In genomic region chr7:148722340-148723165, GRCh38 we compare ENCODE assay signal across 1 cellular context.
A peak's percentile ranks its signal among the peaks of the same experiment; 100 is the strongest.
TF ChIP-seq lines count a peak whose summit lies in the region.

No MANE protein-coding gene starts in this region.

TF ChIP-seq in HepG2, 621 proteins besides CTCF, POLR2A, EP300 and RAD21 (continued from another document and continues in another):
- TF ChIP-seq ZIK1 (CRISPR knock-in tag; IDR thresholded peaks at IDR 0.05; ENCODE audit: borderline replicate concordance, low read depth) = no peak
- TF ChIP-seq, protein P1, sequence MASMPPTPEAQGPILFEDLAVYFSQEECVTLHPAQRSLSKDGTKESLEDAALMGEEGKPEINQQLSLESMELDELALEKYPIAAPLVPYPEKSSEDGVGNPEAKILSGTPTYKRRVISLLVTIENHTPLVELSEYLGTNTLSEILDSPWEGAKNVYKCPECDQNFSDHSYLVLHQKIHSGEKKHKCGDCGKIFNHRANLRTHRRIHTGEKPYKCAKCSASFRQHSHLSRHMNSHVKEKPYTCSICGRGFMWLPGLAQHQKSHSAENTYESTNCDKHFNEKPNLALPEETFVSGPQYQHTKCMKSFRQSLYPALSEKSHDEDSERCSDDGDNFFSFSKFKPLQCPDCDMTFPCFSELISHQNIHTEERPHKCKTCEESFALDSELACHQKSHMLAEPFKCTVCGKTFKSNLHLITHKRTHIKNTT (CRISPR knock-in tag; IDR thresholded peaks at IDR 0.05) = no peak
- TF ChIP-seq SP2 (CRISPR knock-in tag; IDR thresholded peaks at IDR 0.05) = no peak
- 0 out of 2 replicates have a peak, but pooled peaks have one; percentile 30 for TF ChIP-seq ETV5 (CRISPR knock-in tag; IDR thresholded peaks at IDR 0.05; ENCODE audit: borderline replicate concordance)
- no peak for TF ChIP-seq RBAK (CRISPR knock-in tag; IDR thresholded peaks at IDR 0.05)
- TF ChIP-seq ZNF446 (CRISPR knock-in tag; IDR thresholded peaks at IDR 0.05) = no peak
- TF ChIP-seq, protein P2, sequence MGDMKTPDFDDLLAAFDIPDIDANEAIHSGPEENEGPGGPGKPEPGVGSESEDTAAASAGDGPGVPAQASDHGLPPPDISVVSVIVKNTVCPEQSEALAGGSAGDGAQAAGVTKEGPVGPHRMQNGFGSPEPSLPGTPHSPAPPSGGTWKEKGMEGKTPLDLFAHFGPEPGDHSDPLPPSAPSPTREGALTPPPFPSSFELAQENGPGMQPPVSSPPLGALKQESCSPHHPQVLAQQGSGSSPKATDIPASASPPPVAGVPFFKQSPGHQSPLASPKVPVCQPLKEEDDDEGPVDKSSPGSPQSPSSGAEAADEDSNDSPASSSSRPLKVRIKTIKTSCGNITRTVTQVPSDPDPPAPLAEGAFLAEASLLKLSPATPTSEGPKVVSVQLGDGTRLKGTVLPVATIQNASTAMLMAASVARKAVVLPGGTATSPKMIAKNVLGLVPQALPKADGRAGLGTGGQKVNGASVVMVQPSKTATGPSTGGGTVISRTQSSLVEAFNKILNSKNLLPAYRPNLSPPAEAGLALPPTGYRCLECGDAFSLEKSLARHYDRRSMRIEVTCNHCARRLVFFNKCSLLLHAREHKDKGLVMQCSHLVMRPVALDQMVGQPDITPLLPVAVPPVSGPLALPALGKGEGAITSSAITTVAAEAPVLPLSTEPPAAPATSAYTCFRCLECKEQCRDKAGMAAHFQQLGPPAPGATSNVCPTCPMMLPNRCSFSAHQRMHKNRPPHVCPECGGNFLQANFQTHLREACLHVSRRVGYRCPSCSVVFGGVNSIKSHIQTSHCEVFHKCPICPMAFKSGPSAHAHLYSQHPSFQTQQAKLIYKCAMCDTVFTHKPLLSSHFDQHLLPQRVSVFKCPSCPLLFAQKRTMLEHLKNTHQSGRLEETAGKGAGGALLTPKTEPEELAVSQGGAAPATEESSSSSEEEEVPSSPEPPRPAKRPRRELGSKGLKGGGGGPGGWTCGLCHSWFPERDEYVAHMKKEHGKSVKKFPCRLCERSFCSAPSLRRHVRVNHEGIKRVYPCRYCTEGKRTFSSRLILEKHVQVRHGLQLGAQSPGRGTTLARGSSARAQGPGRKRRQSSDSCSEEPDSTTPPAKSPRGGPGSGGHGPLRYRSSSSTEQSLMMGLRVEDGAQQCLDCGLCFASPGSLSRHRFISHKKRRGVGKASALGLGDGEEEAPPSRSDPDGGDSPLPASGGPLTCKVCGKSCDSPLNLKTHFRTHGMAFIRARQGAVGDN (CRISPR knock-in tag; IDR thresholded peaks at IDR 0.05) = peak; percentile 35
- TF ChIP-seq ZNF788 (CRISPR knock-in tag; IDR thresholded peaks at IDR 0.05; ENCODE audit: borderline replicate concordance) = 0 out of 2 replicates have a peak, but pooled peaks have one; percentile 23
- TF ChIP-seq HNF4A (CRISPR knock-in tag; IDR thresholded peaks at IDR 0.05) = peak; percentile 11; the same call in 1 of the 2 replicates
- TF ChIP-seq ARID5B (CRISPR knock-in tag; IDR thresholded peaks at IDR 0.05) = peak; percentile 39
- TF ChIP-seq YEATS2 (CRISPR knock-in tag; IDR thresholded peaks at IDR 0.05; ENCODE audit: borderline replicate concordance) = no peak
- no peak for TF ChIP-seq PPARG (CRISPR knock-in tag; conservative IDR thresholded peaks at IDR 0.05)
- TF ChIP-seq, protein P3, sequence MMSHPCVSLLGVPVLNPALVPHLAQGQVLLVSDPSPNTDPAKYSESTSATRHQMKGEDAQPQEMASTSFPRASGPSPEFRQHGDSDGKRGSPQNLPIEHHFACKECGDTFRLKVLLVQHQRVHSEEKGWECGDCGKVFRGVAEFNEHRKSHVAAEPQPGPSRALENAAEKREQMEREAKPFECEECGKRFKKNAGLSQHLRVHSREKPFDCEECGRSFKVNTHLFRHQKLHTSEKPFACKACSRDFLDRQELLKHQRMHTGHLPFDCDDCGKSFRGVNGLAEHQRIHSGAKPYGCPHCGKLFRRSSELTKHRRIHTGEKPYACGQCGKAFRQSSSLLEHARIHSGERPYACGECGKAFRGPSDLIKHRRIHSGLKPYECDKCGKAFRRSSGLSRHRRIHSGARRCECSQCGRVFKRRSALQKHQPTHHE (CRISPR knock-in tag; IDR thresholded peaks at IDR 0.05; ENCODE audit: borderline replicate concordance) = no peak
- no peak for TF ChIP-seq RARG (CRISPR knock-in tag; IDR thresholded peaks at IDR 0.05; ENCODE audit: low read depth)
- no peak for TF ChIP-seq ZMAT3 (CRISPR knock-in tag; conservative IDR thresholded peaks at IDR 0.05)
- TF ChIP-seq NFYC (CRISPR knock-in tag; IDR thresholded peaks at IDR 0.05) = no peak
- TF ChIP-seq FOSL1 (CRISPR knock-in tag; IDR thresholded peaks at IDR 0.05; ENCODE audit: borderline replicate concordance) = no peak
- no peak for TF ChIP-seq SIX4 (CRISPR knock-in tag; IDR thresholded peaks at IDR 0.05)
- no peak for TF ChIP-seq PAF1 (CRISPR knock-in tag; IDR thresholded peaks at IDR 0.05)
- TF ChIP-seq PHF8 (CRISPR knock-in tag; IDR thresholded peaks at IDR 0.05) = no peak
- no peak for TF ChIP-seq SRSF1 (optimal IDR thresholded peaks at IDR 0.05; ENCODE audit: low read depth, low read length)
- no peak for TF ChIP-seq ZNF660 (CRISPR knock-in tag; IDR thresholded peaks at IDR 0.05; ENCODE audit: borderline replicate concordance, low read depth)
- TF ChIP-seq NCOA2 (CRISPR knock-in tag; IDR thresholded peaks at IDR 0.05) = 0 out of 2 replicates have a peak, but pooled peaks have one; percentile 21
- TF ChIP-seq HOXA9 (CRISPR knock-in tag; IDR thresholded peaks at IDR 0.05; ENCODE audit: borderline replicate concordance) = no peak
- no peak for TF ChIP-seq ZNF557 (CRISPR knock-in tag; IDR thresholded peaks at IDR 0.05)
- peak; percentile 21; the same call in 1 of the 2 replicates for TF ChIP-seq NR2F6 (IDR thresholded peaks at IDR 0.05)
- TF ChIP-seq NR2F6 (CRISPR knock-in tag; IDR thresholded peaks at IDR 0.05) = peak; percentile 20; the same call in 1 of the 2 replicates
- TF ChIP-seq KDM2A (CRISPR knock-in tag; IDR thresholded peaks at IDR 0.05; ENCODE audit: borderline replicate concordance, low read depth) = no peak
- no peak for TF ChIP-seq SOX6 (IDR thresholded peaks at IDR 0.05)
- peak; percentile 38; the same call in 1 of the 2 replicates for TF ChIP-seq SOX6 (CRISPR knock-in tag; IDR thresholded peaks at IDR 0.05)
- no peak for TF ChIP-seq THAP8 (CRISPR knock-in tag; IDR thresholded peaks at IDR 0.05; ENCODE audit: borderline replicate concordance)
- TF ChIP-seq ATRX (CRISPR knock-in tag; IDR thresholded peaks at IDR 0.05; ENCODE audit: borderline replicate concordance) = no peak
- TF ChIP-seq ZNF605 (CRISPR knock-in tag; IDR thresholded peaks at IDR 0.05) = peak; percentile 40; the same call in 1 of the 2 replicates
- TF ChIP-seq NCOA5 (CRISPR knock-in tag; IDR thresholded peaks at IDR 0.05) = no peak
- no peak for TF ChIP-seq ZNF747 (CRISPR knock-in tag; IDR thresholded peaks at IDR 0.05; ENCODE audit: borderline replicate concordance)
- TF ChIP-seq SSRP1 (CRISPR knock-in tag; IDR thresholded peaks at IDR 0.05) = 0 out of 2 replicates have a peak, but pooled peaks have one; percentile 41
- no peak for TF ChIP-seq TCF12 (IDR thresholded peaks at IDR 0.05)
- no peak for TF ChIP-seq TCF12 (CRISPR knock-in tag; IDR thresholded peaks at IDR 0.05)
- TF ChIP-seq ZNF160 (CRISPR knock-in tag; IDR thresholded peaks at IDR 0.05) = no peak
- no peak for TF ChIP-seq ZNF792 (CRISPR knock-in tag; IDR thresholded peaks at IDR 0.05)
- TF ChIP-seq ZNF547 (CRISPR knock-in tag; IDR thresholded peaks at IDR 0.05) = no peak
- no peak for TF ChIP-seq MBD4 (IDR thresholded peaks at IDR 0.05; ENCODE audit: borderline replicate concordance, low read length)
- TF ChIP-seq, protein P4, sequence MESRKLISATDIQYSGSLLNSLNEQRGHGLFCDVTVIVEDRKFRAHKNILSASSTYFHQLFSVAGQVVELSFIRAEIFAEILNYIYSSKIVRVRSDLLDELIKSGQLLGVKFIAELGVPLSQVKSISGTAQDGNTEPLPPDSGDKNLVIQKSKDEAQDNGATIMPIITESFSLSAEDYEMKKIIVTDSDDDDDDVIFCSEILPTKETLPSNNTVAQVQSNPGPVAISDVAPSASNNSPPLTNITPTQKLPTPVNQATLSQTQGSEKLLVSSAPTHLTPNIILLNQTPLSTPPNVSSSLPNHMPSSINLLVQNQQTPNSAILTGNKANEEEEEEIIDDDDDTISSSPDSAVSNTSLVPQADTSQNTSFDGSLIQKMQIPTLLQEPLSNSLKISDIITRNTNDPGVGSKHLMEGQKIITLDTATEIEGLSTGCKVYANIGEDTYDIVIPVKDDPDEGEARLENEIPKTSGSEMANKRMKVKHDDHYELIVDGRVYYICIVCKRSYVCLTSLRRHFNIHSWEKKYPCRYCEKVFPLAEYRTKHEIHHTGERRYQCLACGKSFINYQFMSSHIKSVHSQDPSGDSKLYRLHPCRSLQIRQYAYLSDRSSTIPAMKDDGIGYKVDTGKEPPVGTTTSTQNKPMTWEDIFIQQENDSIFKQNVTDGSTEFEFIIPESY (CRISPR knock-in tag; IDR thresholded peaks at IDR 0.05) = peak; percentile 39; the same call in 1 of the 2 replicates
- no peak for TF ChIP-seq ATF1 (CRISPR knock-in tag; IDR thresholded peaks at IDR 0.05)
- TF ChIP-seq RFXAP (CRISPR knock-in tag; IDR thresholded peaks at IDR 0.05; ENCODE audit: borderline replicate concordance) = no peak
- peak; percentile 58 for TF ChIP-seq TCF7 (IDR thresholded peaks at IDR 0.05; ENCODE audit: low read depth)
- no peak for TF ChIP-seq ZNF124 (CRISPR knock-in tag; IDR thresholded peaks at IDR 0.05)
- TF ChIP-seq ZNF367 (CRISPR knock-in tag; IDR thresholded peaks at IDR 0.05; ENCODE audit: borderline replicate concordance) = no peak
- no peak for TF ChIP-seq TOPORS (CRISPR knock-in tag; IDR thresholded peaks at IDR 0.05)
- TF ChIP-seq, protein P5, sequence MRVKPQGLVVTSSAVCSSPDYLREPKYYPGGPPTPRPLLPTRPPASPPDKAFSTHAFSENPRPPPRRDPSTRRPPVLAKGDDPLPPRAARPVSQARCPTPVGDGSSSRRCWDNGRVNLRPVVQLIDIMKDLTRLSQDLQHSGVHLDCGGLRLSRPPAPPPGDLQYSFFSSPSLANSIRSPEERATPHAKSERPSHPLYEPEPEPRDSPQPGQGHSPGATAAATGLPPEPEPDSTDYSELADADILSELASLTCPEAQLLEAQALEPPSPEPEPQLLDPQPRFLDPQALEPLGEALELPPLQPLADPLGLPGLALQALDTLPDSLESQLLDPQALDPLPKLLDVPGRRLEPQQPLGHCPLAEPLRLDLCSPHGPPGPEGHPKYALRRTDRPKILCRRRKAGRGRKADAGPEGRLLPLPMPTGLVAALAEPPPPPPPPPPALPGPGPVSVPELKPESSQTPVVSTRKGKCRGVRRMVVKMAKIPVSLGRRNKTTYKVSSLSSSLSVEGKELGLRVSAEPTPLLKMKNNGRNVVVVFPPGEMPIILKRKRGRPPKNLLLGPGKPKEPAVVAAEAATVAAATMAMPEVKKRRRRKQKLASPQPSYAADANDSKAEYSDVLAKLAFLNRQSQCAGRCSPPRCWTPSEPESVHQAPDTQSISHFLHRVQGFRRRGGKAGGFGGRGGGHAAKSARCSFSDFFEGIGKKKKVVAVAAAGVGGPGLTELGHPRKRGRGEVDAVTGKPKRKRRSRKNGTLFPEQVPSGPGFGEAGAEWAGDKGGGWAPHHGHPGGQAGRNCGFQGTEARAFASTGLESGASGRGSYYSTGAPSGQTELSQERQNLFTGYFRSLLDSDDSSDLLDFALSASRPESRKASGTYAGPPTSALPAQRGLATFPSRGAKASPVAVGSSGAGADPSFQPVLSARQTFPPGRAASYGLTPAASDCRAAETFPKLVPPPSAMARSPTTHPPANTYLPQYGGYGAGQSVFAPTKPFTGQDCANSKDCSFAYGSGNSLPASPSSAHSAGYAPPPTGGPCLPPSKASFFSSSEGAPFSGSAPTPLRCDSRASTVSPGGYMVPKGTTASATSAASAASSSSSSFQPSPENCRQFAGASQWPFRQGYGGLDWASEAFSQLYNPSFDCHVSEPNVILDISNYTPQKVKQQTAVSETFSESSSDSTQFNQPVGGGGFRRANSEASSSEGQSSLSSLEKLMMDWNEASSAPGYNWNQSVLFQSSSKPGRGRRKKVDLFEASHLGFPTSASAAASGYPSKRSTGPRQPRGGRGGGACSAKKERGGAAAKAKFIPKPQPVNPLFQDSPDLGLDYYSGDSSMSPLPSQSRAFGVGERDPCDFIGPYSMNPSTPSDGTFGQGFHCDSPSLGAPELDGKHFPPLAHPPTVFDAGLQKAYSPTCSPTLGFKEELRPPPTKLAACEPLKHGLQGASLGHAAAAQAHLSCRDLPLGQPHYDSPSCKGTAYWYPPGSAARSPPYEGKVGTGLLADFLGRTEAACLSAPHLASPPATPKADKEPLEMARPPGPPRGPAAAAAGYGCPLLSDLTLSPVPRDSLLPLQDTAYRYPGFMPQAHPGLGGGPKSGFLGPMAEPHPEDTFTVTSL (CRISPR knock-in tag; IDR thresholded peaks at IDR 0.05; ENCODE audit: borderline replicate concordance) = no peak
